16 cellular contexts compared by ENCODE assay signal in the genomic region with DNA sequence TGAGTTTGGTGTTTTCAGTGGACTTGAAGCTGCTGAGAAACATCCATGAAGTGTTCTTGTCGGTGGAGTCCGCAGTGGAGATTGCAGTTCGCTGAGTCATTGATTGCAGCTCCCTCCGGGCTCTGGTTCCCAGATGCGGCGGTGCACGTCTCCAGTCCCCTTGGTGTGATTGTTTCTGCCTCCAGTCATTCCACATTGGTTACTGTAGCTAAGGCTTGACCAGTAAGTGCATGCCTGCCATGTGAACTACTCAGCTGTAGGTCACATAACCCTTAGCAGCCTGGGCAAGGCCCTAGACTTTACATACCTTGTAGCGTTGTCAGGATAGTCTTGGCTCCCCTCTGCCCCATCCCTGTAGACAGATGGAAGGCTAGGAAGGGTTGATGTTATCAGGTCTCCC. TPM values are rescaled to one million over a fixed set of nuclear protein-coding genes. Genes with fewer than 3 reads are reported as not detected.
DNase-seq lines count a peak whose midpoint lies in the region; ATAC-seq and TF ChIP-seq lines count a peak whose summit lies in the region.
"Had no signal": no experiment of that assay in that cellular context is flagged by ENCODE, and none has a peak within 500 bp of the region (broad histone marks: within the 10 kb centered on the region; RNA-seq: fewer than 3 reads in every experiment).

No MANE protein-coding gene starts in this region.

- H3K4me3 ChIP-seq in astrocyte of the spinal cord (ENCODE audit: low read depth, low read length): no peak overlapping the region
- H3K4me3 ChIP-seq: A549, GM12878, PC-9 had no signal

- ATAC-seq in left ventricle myocardium superior: no peak
- no peak for ATAC-seq in GM18861 (IDR thresholded peaks at IDR 0.05; ENCODE audit: unreplicated experiment)
- ATAC-seq in stimulated activated effector memory CD8-positive, alpha-beta T cell treated with anti-CD3 and anti-CD28 coated beads, Interleukin-12 subunit alpha, Interleukin-12 subunit beta, amount 100 ng/mL, for 72 hours: no peak
- ATAC-seq: A549, GM12878 had no signal

- intact Hi-C loops in cardiac septum (cut with DNase I): no loop called here
- intact Hi-C loops in left ventricle myocardium superior (cut with micrococcal nuclease): no loop called here

- TF ChIP-seq CTCF in astrocyte of the spinal cord (IDR thresholded peaks at IDR 0.05; ENCODE audit: low read depth, low read length): no peak

- DNase-seq in cardiac septum (ENCODE audit: low spot score) (peak; percentile 62), left ventricle myocardium superior (no peak), astrocyte of the spinal cord (ENCODE audit: low read depth, low spot score) (peak; percentile 18), glomerular visceral epithelial cell (ENCODE audit: extremely low spot score) (peak; percentile 70), NCI-H524 (lab: John Stamatoyannopoulos, UW) (no peak)
- DNase-seq in activated CD4-positive, alpha-beta T cell treated with anti-CD3 and anti-CD28 coated beads for 1 hour: no peak
- no peak for DNase-seq in stimulated activated effector memory CD8-positive, alpha-beta T cell treated with anti-CD3 and anti-CD28 coated beads, Interleukin-12 subunit alpha, Interleukin-12 subunit beta, amount 100 ng/mL, for 72 hours (ENCODE audit: low spot score in 2 of 2)
- DNase-seq: DMS153, midbrain, NCI-H1105 treated with DMSO at 0.1 percent for 48 hours, NCI-H510A treated with DMSO at 0.1 percent for 48 hours, PC-9 had no signal

- peaks cover 41% of the 10 kb centered on the region for H3K36me3 Mint-ChIP-seq in stimulated activated effector memory CD8-positive, alpha-beta T cell treated with anti-CD3 and anti-CD28 coated beads, Interleukin-12 subunit alpha, Interleukin-12 subunit beta, amount 100 ng/mL, for 72 hours

- H3K4me3 Mint-ChIP-seq in stimulated activated effector memory CD8-positive, alpha-beta T cell treated with anti-CD3 and anti-CD28 coated beads, Interleukin-12 subunit alpha, Interleukin-12 subunit beta, amount 100 ng/mL, for 72 hours: no peak overlapping the region
- H3K4me3 Mint-ChIP-seq: activated naive CD4-positive, alpha-beta T cell treated with anti-CD3 and anti-CD28 coated beads, Interleukin-2, amount 50 U/mL, for 24 hours had no signal

- in situ Hi-C loops in astrocyte of the spinal cord (cut with HindIII; ENCODE audit: low sequenced_read_pairs): no loop called here

- H3K27ac Mint-ChIP-seq in stimulated activated effector memory CD8-positive, alpha-beta T cell treated with anti-CD3 and anti-CD28 coated beads, Interleukin-12 subunit alpha, Interleukin-12 subunit beta, amount 100 ng/mL, for 72 hours: no peak overlapping the region
- H3K27ac Mint-ChIP-seq: activated naive CD4-positive, alpha-beta T cell treated with anti-CD3 and anti-CD28 coated beads, Interleukin-2, amount 50 U/mL, for 24 hours had no signal

- H3K4me1 Mint-ChIP-seq in stimulated activated effector memory CD8-positive, alpha-beta T cell treated with anti-CD3 and anti-CD28 coated beads, Interleukin-12 subunit alpha, Interleukin-12 subunit beta, amount 100 ng/mL, for 72 hours: peaks cover 46% of the 10 kb centered on the region

- H3K9me3 Mint-ChIP-seq in stimulated activated effector memory CD8-positive, alpha-beta T cell treated with anti-CD3 and anti-CD28 coated beads, Interleukin-12 subunit alpha, Interleukin-12 subunit beta, amount 100 ng/mL, for 72 hours: no peaks in the 10 kb centered on the region
- H3K9me3 Mint-ChIP-seq: activated naive CD4-positive, alpha-beta T cell treated with anti-CD3 and anti-CD28 coated beads, Interleukin-2, amount 50 U/mL, for 24 hours had no signal

RNA-seq across cellular contexts. Expression of a gene that starts 53.8 kb away (rescaled TPM):
- 23.4 TPM for total RNA-seq in cardiac septum
- 30.0 TPM for total RNA-seq in left ventricle myocardium superior

Comparison
In these comparisons a context has a peak if more than half of its experiments do, and no peak if none do; other contexts are left out.
1. DNase-seq: peak in cardiac septum (single experiment), astrocyte of the spinal cord (single experiment) and glomerular visceral epithelial cell (single experiment); none in left ventricle myocardium superior (single experiment), NCI-H524 (0 of 2), activated CD4-positive, alpha-beta T cell treated with anti-CD3 and anti-CD28 coated beads for 1 hour (single experiment) and stimulated activated effector memory CD8-positive, alpha-beta T cell treated with anti-CD3 and anti-CD28 coated beads, Interleukin-12 subunit alpha, Interleukin-12 subunit beta, amount 100 ng/mL, for 72 hours (0 of 2).